ENCODE assay signal across 9 cellular contexts in the genomic region with DNA sequence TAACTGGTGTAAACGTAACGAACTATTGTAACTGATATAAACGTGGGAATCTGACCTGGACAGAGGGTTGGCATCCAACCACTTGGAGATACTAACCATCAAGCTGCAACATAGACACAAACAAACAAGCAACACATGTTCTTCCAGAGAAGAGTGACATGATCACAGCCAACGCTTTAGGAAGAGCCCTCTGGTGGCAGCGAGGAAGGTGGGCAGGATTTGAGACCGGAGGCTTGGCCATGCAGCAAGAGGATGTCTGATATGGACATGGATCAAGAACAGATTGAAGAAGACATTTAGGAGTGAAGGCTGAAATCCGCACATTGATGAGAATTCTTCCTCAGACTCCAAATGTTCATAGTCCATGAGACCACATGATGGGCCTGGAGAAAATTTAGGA. TPM values are rescaled to one million over a fixed set of nuclear protein-coding genes. Genes with fewer than 3 reads are reported as not detected.
DNase-seq lines count a peak whose midpoint lies in the region; ATAC-seq and TF ChIP-seq lines count a peak whose summit lies in the region.
"Had no signal": no experiment of that assay in that cellular context is flagged by ENCODE, and none has a peak within 500 bp of the region (broad histone marks: within the 10 kb centered on the region; RNA-seq: fewer than 3 reads in every experiment).

No MANE protein-coding gene starts in this region.

- H3K27ac ChIP-seq in C4-2B (no peak overlapping the region), vagina (no peak overlapping the region)
- H3K27ac ChIP-seq: epithelial cell of prostate had no signal

- intact Hi-C loops in vagina (cut with DNase I), result no loop called here

- peak; percentile 63 for TF ChIP-seq CTCF in C4-2B (conservative IDR thresholded peaks at IDR 0.05)
- no peak for TF ChIP-seq CTCF in vagina (IDR thresholded peaks at IDR 0.05)

- H3K9me3 ChIP-seq in vagina, result no peaks in the 10 kb centered on the region

- no peak for TF ChIP-seq POLR2A in vagina (IDR thresholded peaks at IDR 0.05)

- no peaks in the 10 kb centered on the region for H3K27me3 ChIP-seq in vagina

- no peak overlapping the region for H3K4me3 ChIP-seq in vagina

- H3K4me1 ChIP-seq in vagina, result peaks cover 12% of the 10 kb centered on the region

- no peaks in the 10 kb centered on the region for H3K36me3 ChIP-seq in vagina

- DNase-seq in HT-29 (ENCODE audit: low spot score) (peak; percentile 42), UCSD-AML1 (lab: John Stamatoyannopoulos, UW; ENCODE audit: unreplicated experiment) (peak; percentile 26), hepatic stellate cell (ENCODE audit: low spot score) (peak; percentile 56), SKM-1 treated with dmso at 0.1 percent for 144 hours (lab: John Stamatoyannopoulos, UW; ENCODE audit: unreplicated experiment) (no peak), vagina (ENCODE audit: extremely low spot score in 2 of 2) (no peak)

- ATAC-seq in GM18909 (IDR thresholded peaks at IDR 0.05; ENCODE audit: poor library complexity, unreplicated experiment) (no peak), HG03175 (IDR thresholded peaks at IDR 0.05; ENCODE audit: unreplicated experiment) (no peak)

RNA-seq across cellular contexts. Expression of a gene that starts 40.3 kb away (rescaled TPM):
- total RNA-seq in HT-29 (2014; rRNA removed; shearing (Covaris generic)), result 11.6 and 14.8 TPM in 2 replicates
- 53.0 TPM for total RNA-seq in vagina

Comparison
In these comparisons a context has a peak if more than half of its experiments do, and no peak if none do; other contexts are left out.
1. DNase-seq: peak in HT-29 (single experiment), UCSD-AML1 (single experiment) and hepatic stellate cell (single experiment); none in SKM-1 treated with dmso at 0.1 percent for 144 hours (single experiment) and vagina (0 of 2).